Comparison of ENCODE assay signal across 12 cellular contexts in genomic region chr3:46880884-46881818, GRCh38. TPM values are rescaled to one million over a fixed set of nuclear protein-coding genes. Genes with fewer than 3 reads are reported as not detected.
A peak's percentile ranks its signal among the peaks of the same experiment; 100 is the strongest.
DNase-seq lines count a peak whose midpoint lies in the region; ATAC-seq, FAIRE-seq and TF ChIP-seq lines count a peak whose summit lies in the region.
"Had no signal": no experiment of that assay in that cellular context is flagged by ENCODE, and none has a peak within 500 bp of the region (broad histone marks: within the 10 kb centered on the region; RNA-seq: fewer than 3 reads in every experiment).

No MANE protein-coding gene starts in this region.

- H3K9me3 Mint-ChIP-seq in MCF 10A (ENCODE audit: unreplicated experiment): no peaks in the 10 kb centered on the region
- H3K9me3 Mint-ChIP-seq in stimulated activated effector memory CD8-positive, alpha-beta T cell treated with anti-CD3 and anti-CD28 coated beads, Interleukin-12 subunit alpha, Interleukin-12 subunit beta, amount 100 ng/mL, for 72 hours: no peaks in the 10 kb centered on the region

- TF ChIP-seq CTCF in MCF 10A (IDR thresholded peaks at IDR 0.05; ENCODE audit: unreplicated experiment) (no peak), kidney (IDR thresholded peaks at IDR 0.05; ENCODE audit: borderline replicate concordance, extremely low read depth, insufficient read depth) (no peak), mucosa of descending colon (IDR thresholded peaks at IDR 0.05) (no peak)

- H3K4me1 ChIP-seq in kidney (ENCODE audit: control insufficient read depth in 1 of 2, insufficient read depth in 1 of 2, low read depth in 1 of 2, low read length in 2 of 2): peaks cover 30 to 51% of the 10 kb centered on the region in 2 donors
- peaks cover 5% of the 10 kb centered on the region for H3K4me1 ChIP-seq in mucosa of descending colon (ENCODE audit: low read depth)

- H3K4me3 ChIP-seq in kidney (ENCODE audit: low read length in 2 of 2): peak overlapping the region; percentile 61 to 86
- H3K4me3 ChIP-seq in mucosa of descending colon: no peak overlapping the region

- CTCF ChIA-PET in HEK293T (lab: Yijun Ruan, JAX) (no interaction called here), MCF 10A (lab: Yijun Ruan, JAX) (no interaction called here)

- H3K27me3 Mint-ChIP-seq in MCF 10A (ENCODE audit: insufficient read depth, unreplicated experiment): peaks cover 37% of the 10 kb centered on the region

- DNase-seq in HEK293T (ENCODE audit: extremely low spot score) (peak; percentile 27), MCF 10A (ENCODE audit: unreplicated experiment) (no peak), kidney (peak; percentile 85), UCSD-AML1 (lab: John Stamatoyannopoulos, UW; ENCODE audit: unreplicated experiment) (no peak), medulla oblongata (ENCODE audit: extremely low spot score) (no peak), NCI-H1694 (lab: John Stamatoyannopoulos, UW) (no peak), mucosa of descending colon (no peak)
- DNase-seq in stimulated activated effector memory CD8-positive, alpha-beta T cell treated with anti-CD3 and anti-CD28 coated beads, Interleukin-12 subunit alpha, Interleukin-12 subunit beta, amount 100 ng/mL, for 72 hours (ENCODE audit: low spot score in 2 of 2): no peak
- DNase-seq: MV-4-11 had no signal

- no TSS peak for BruUV-seq in MCF 10A (replicated peaks; lab: Mats Ljungman, UMichigan)

- H3K9me3 ChIP-seq in kidney (ENCODE audit: control insufficient read depth in 1 of 2, low read length in 2 of 2) (no peaks in the 10 kb centered on the region), mucosa of descending colon (no peaks in the 10 kb centered on the region)

- no peaks in the 10 kb centered on the region for H3K36me3 Mint-ChIP-seq in MCF 10A (ENCODE audit: insufficient read depth, unreplicated experiment)
- no peaks in the 10 kb centered on the region for H3K36me3 Mint-ChIP-seq in stimulated activated effector memory CD8-positive, alpha-beta T cell treated with anti-CD3 and anti-CD28 coated beads, Interleukin-12 subunit alpha, Interleukin-12 subunit beta, amount 100 ng/mL, for 72 hours

- H3K27ac Mint-ChIP-seq in MCF 10A (ENCODE audit: low read depth, unreplicated experiment): no peak overlapping the region
- H3K27ac Mint-ChIP-seq in stimulated activated effector memory CD8-positive, alpha-beta T cell treated with anti-CD3 and anti-CD28 coated beads, Interleukin-12 subunit alpha, Interleukin-12 subunit beta, amount 100 ng/mL, for 72 hours: no peak overlapping the region

- H3K27ac ChIP-seq in kidney (ENCODE audit: low read depth in 2 of 2, low read length in 2 of 2): peak overlapping the region; percentile 93 to 100

- no peaks in the 10 kb centered on the region for H3K36me3 ChIP-seq in kidney (ENCODE audit: control insufficient read depth in 1 of 2, insufficient read depth in 2 of 2, low read length in 2 of 2)
- no peaks in the 10 kb centered on the region for H3K36me3 ChIP-seq in mucosa of descending colon (ENCODE audit: low read depth)

- ATAC-seq in stimulated activated effector memory CD8-positive, alpha-beta T cell treated with anti-CD3 and anti-CD28 coated beads, Interleukin-12 subunit alpha, Interleukin-12 subunit beta, amount 100 ng/mL, for 72 hours: no peak
- ATAC-seq in mucosa of descending colon: no peak

- no peaks in the 10 kb centered on the region for H3K4me1 Mint-ChIP-seq in MCF 10A (ENCODE audit: insufficient read depth, unreplicated experiment)
- H3K4me1 Mint-ChIP-seq in stimulated activated effector memory CD8-positive, alpha-beta T cell treated with anti-CD3 and anti-CD28 coated beads, Interleukin-12 subunit alpha, Interleukin-12 subunit beta, amount 100 ng/mL, for 72 hours: peaks cover 20% of the 10 kb centered on the region

- FAIRE-seq in kidney (lab: Jason Lieb, UNC): no peak
- FAIRE-seq: GM12891, TTC549 had no signal

- H3K9ac ChIP-seq in kidney (ENCODE audit: low read length in 2 of 2): peak overlapping the region; percentile 84 to 96

- intact Hi-C loops in MCF 10A (cut with micrococcal nuclease) (no loop called here), kidney (cut with DNase I) (no loop called here), mucosa of descending colon (cut with DNase I, micrococcal nuclease) (no loop called here)

- POLR2A ChIA-PET in HEK293T (lab: Yijun Ruan, JAX): no interaction called here
- POLR2A ChIA-PET in MCF 10A (lab: Yijun Ruan, JAX): no interaction called here

- peak overlapping the region; percentile 19 for H3K4me3 Mint-ChIP-seq in MCF 10A (ENCODE audit: unreplicated experiment)
- peak overlapping the region; percentile 63 for H3K4me3 Mint-ChIP-seq in stimulated activated effector memory CD8-positive, alpha-beta T cell treated with anti-CD3 and anti-CD28 coated beads, Interleukin-12 subunit alpha, Interleukin-12 subunit beta, amount 100 ng/mL, for 72 hours

TF ChIP-seq in HEK293T, 16 proteins besides CTCF, POLR2A, EP300 and RAD21:
- TF ChIP-seq CTBP1 (IDR thresholded peaks at IDR 0.05; ENCODE audit: borderline replicate concordance) (no peak), BHLHE40 (IDR thresholded peaks at IDR 0.05; ENCODE audit: borderline replicate concordance) (no peak), ARNT (IDR thresholded peaks at IDR 0.05) (no peak), TARDBP (IDR thresholded peaks at IDR 0.05) (no peak), HDGF (IDR thresholded peaks at IDR 0.05; ENCODE audit: borderline replicate concordance) (no peak), LEF1 (IDR thresholded peaks at IDR 0.05; ENCODE audit: borderline replicate concordance) (no peak)

RNA-seq across cellular contexts. Expression of gene PTH1R, which starts 3.6 kb away (rescaled TPM):
- total RNA-seq in MCF 10A (2022) (not detected in 2 replicates), kidney (286 TPM), mucosa of descending colon (1 to 10 TPM in 2 of 3 donors, under 1 TPM in 1; 0.87 to 4.6 (median 1.9) TPM)
- polyA plus RNA-seq in kidney (ENCODE audit: insufficient read depth, low read depth, low replicate concordance): 1,885 TPM

RNA-seq across cellular contexts. Expression of gene MYL3, which starts 17.9 kb away (rescaled TPM):
- not detected in 2 replicates for total RNA-seq in MCF 10A (2022)
- total RNA-seq in kidney: 41.3 TPM
- 81.9 TPM for polyA plus RNA-seq in kidney (ENCODE audit: insufficient read depth, low read depth, low replicate concordance)
- 1 to 10 TPM in 2 of 3 donors, under 1 TPM in 1; 0.32 to 3.1 (median 1.2) TPM for total RNA-seq in mucosa of descending colon
- total RNA-seq: dermis microvascular lymphatic vessel endothelial cell had no signal

Comparison
In these comparisons a context has a peak if more than half of its experiments do, and no peak if none do; other contexts are left out.
1. DNase-seq: peak in HEK293T (single experiment) and kidney (single experiment); none in MCF 10A (single experiment), stimulated activated effector memory CD8-positive, alpha-beta T cell treated with anti-CD3 and anti-CD28 coated beads, Interleukin-12 subunit alpha, Interleukin-12 subunit beta, amount 100 ng/mL, for 72 hours (0 of 2), UCSD-AML1 (single experiment), medulla oblongata (single experiment), NCI-H1694 (single experiment) and mucosa of descending colon (0 of 3).
2. RNA of gene PTH1R, which starts 3.6 kb away (total RNA-seq): 286 TPM in kidney (single experiment); 0.87 to 4.6 TPM in mucosa of descending colon and not detected in MCF 10A; every median in the first group is over 10 times any median in the second.
3. RNA of gene MYL3, which starts 17.9 kb away (total RNA-seq): 41.3 TPM in kidney (single experiment); 0.32 to 3.1 TPM in mucosa of descending colon and not detected in MCF 10A; every median in the first group is over 10 times any median in the second.